8 cellular contexts compared by ENCODE assay signal in the genomic region with DNA sequence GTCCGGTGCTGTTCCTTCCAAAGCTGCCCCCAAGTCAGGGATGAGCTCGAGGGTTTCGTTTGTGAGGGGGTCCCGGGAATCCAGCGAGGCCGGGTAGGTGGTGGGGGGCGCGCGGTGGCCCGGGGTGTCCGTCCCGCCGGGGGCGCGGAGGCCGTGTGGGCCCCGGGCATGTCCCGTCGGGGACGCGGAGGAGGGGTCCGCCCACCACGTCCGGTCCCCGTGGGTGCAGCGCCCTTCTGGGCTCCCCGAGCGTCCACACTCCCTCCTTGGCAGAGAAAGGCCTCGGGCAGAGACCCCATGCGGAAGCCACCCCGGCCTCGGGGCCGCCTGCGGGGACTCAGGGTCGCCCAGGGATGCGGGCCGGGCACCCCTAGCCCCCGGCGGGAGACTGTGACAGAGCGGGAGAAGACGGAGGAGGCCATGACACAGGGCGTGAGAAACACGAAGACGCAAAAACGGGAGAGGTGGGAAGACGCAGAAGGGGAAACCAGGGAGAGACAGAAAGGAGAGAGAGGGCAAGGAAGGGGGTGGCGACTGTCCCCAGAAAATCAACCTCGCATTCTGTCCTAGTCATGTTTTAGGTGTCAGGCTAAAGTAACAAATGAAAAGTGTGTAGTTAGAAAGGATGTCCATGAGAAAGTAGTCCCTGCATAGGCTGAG. TPM values are rescaled to one million over a fixed set of nuclear protein-coding genes. Genes with fewer than 3 reads are reported as not detected.
DNase-seq lines count a peak whose midpoint lies in the region; ATAC-seq and TF ChIP-seq lines count a peak whose summit lies in the region.

No MANE protein-coding gene starts in this region.

- H3K27ac ChIP-seq in dorsolateral prefrontal cortex, result peak overlapping the region; percentile 53 to 99 (median 96)

- intact Hi-C loops in dorsolateral prefrontal cortex (cut with DNase I), result loop anchor here (1.0 to 2.0 kb wide), 4 partner anchors 21 to 98 kb away; a partner anchor contains a TSS

- ATAC-seq in GM18498 (IDR thresholded peaks at IDR 0.05; ENCODE audit: unreplicated experiment) (peak; percentile 54), HG02588 (IDR thresholded peaks at IDR 0.05; ENCODE audit: unreplicated experiment) (peak; percentile 44)

- peak overlapping the region; percentile 69 to 100 (median 94) for H3K4me3 ChIP-seq in dorsolateral prefrontal cortex

- no peaks in the 10 kb centered on the region for H3K27me3 ChIP-seq in dorsolateral prefrontal cortex

- no peak for TF ChIP-seq CTCF in dorsolateral prefrontal cortex (IDR thresholded peaks at IDR 0.05 in 54 of 56, conservative IDR thresholded peaks at IDR 0.05 in 2 of 56; ENCODE audit: low read depth in 1 of 56, partially characterized antibody in 56 of 56)

- DNase-seq in NCI-H1105 (lab: John Stamatoyannopoulos, UW) (peak; percentile 23), dorsolateral prefrontal cortex (peak in 8 of 10 donors; percentile 26 to 76 (median 47)), lung microvascular endothelial cell (ENCODE audit: low read depth in 2 of 2) (peak; percentile 37 to 46), COLO829 (ENCODE audit: low spot score) (no peak)
- DNase-seq in activated CD4-positive, alpha-beta T cell treated with anti-CD3 and anti-CD28 coated beads for 4 hours, result peak; percentile 58 to 76
- peak; percentile 35 to 65 (median 40) for DNase-seq in stimulated activated CD4-positive, alpha-beta T cell treated with anti-CD3 and anti-CD28 coated beads, TNF-alpha, amount 100 ng/mL, for 48 hours (ENCODE audit: low read depth in 3 of 3)

RNA-seq across cellular contexts. Expression of a gene that starts 0.7 kb away (rescaled TPM):
- total RNA-seq in dorsolateral prefrontal cortex (10 to 100 TPM in 3 of 120 experiments, 1 to 10 TPM in 117; 3.9 to 11.4 (median 6.6) TPM), lung microvascular endothelial cell (1.5 and 1.8 TPM in 2 replicates)

RNA-seq across cellular contexts. Expression of a gene that starts 20.5 kb away (rescaled TPM):
- total RNA-seq in dorsolateral prefrontal cortex (10 to 100 TPM; 16.7 to 30.3 (median 24.1) TPM), lung microvascular endothelial cell (3.5 and 5.2 TPM in 2 replicates)

RNA-seq across cellular contexts. Expression of a gene that starts 36.3 kb away (rescaled TPM):
- 10 to 100 TPM in 115 of 120 experiments, 1 to 10 TPM in 5; 7.0 to 22.7 (median 15.0) TPM for total RNA-seq in dorsolateral prefrontal cortex
- total RNA-seq in lung microvascular endothelial cell, result 3.3 and 6.2 TPM in 2 replicates
